Comparison of ENCODE assay signal across 8 cellular contexts in genomic region chr13:50081106-50081898, GRCh38.
DNase-seq lines count a peak whose midpoint lies in the region; ATAC-seq and TF ChIP-seq lines count a peak whose summit lies in the region.

No MANE protein-coding gene starts in this region.

- H3K9me3 Mint-ChIP-seq in CD4-positive, alpha-beta memory T cell: peaks cover 0 to 13% (median 0%) of the 10 kb centered on the region in 8 donors
- no peaks in the 10 kb centered on the region for H3K9me3 Mint-ChIP-seq in activated CD4-positive, alpha-beta T cell treated with anti-CD3 and anti-CD28 coated beads for 36 hours (ENCODE audit: low read depth)

- H3K27ac ChIP-seq in CD4-positive, alpha-beta memory T cell (ENCODE audit: low read depth, low read length): peak overlapping the region; percentile 89
- H3K27ac ChIP-seq in KOPT-K1 (ENCODE audit: low read depth, low read length, poor library complexity, severe bottlenecking) (peak overlapping the region; percentile 99), dorsolateral prefrontal cortex (peak overlapping the region; percentile 63 to 94 (median 86))

- POLR2A ChIA-PET in CD4-positive, alpha-beta memory T cell (lab: Charles Lee; ENCODE audit: partially characterized antibody): interaction anchor here (0.7 to 20.7 kb wide), 34 partner anchors 9 to 836 kb away, joined by 3 to 648 read pairs (median 6); partner anchors contain the start of genes RNASEH2B, SPRYD7 and TRIM13
- POLR2A ChIA-PET in activated CD4-positive, alpha-beta T cell treated with anti-CD3 and anti-CD28 coated beads for 36 hours (lab: Charles Lee): interaction anchor here (0.7 to 3.1 kb wide), 9 partner anchors 13 to 686 kb away, joined by 3 to 20 read pairs (median 3); partner anchors contain the start of genes SPRYD7 and TRIM13

- peak in 4 of 56 donors; percentile 4 to 31 (median 20) for TF ChIP-seq CTCF in dorsolateral prefrontal cortex (IDR thresholded peaks at IDR 0.05 in 54 of 56, conservative IDR thresholded peaks at IDR 0.05 in 2 of 56; ENCODE audit: low read depth in 1 of 56, partially characterized antibody in 56 of 56)

- CTCF ChIA-PET in CD4-positive, alpha-beta memory T cell (lab: Charles Lee; ENCODE audit: partially characterized antibody): interaction anchor here (0.6 to 17.1 kb wide), 13 partner anchors 18 to 989 kb away, joined by 3 to 252 read pairs (median 4); partner anchors contain the start of genes SPRYD7 and TRIM13
- CTCF ChIA-PET in activated CD4-positive, alpha-beta T cell treated with anti-CD3 and anti-CD28 coated beads for 36 hours (lab: Charles Lee): interaction anchor here (0.8 to 4.5 kb wide), 11 partner anchors 9 to 831 kb away, joined by 3 to 29 read pairs (median 4); partner anchors contain the start of gene TRIM13

- DNase-seq in CD4-positive, alpha-beta memory T cell: peak in 1 of 5 donors; percentile 63
- DNase-seq in activated CD4-positive, alpha-beta T cell treated with anti-CD3 and anti-CD28 coated beads for 36 hours: peak; percentile 76
- DNase-seq in dorsolateral prefrontal cortex (peak in 7 of 10 donors; percentile 27 to 58 (median 35)), medulla oblongata (ENCODE audit: extremely low spot score) (peak; percentile 47), GM19238 (ENCODE audit: insufficient read length, low spot score) (no peak)
- DNase-seq in stimulated activated CD8-positive, alpha-beta memory T cell treated with anti-CD3 and anti-CD28 coated beads, Interleukin-2, amount 100 ng/mL, for 48 hours (ENCODE audit: low read depth in 2 of 2): peak; percentile 40 to 46

- H3K27me3 ChIP-seq in CD4-positive, alpha-beta memory T cell (ENCODE audit: insufficient read depth, low read length): no peaks in the 10 kb centered on the region
- no peaks in the 10 kb centered on the region for H3K27me3 ChIP-seq in dorsolateral prefrontal cortex

- intact Hi-C loops in CD4-positive, alpha-beta memory T cell (cut with micrococcal nuclease): loop anchor here (2.0 to 5.0 kb wide), 3 partner anchors 286 to 1371 kb away; partner anchors contain the start of gene INTS6
- intact Hi-C loops in activated CD4-positive, alpha-beta T cell treated with anti-CD3 and anti-CD28 coated beads for 36 hours (cut with DNase I, micrococcal nuclease): loop anchor here (2.0 to 5.0 kb wide), 9 partner anchors 163 to 1371 kb away; partner anchors contain the start of genes CAB39L (in 1 of the 2), INTS6 (in 1 of the 2), PHF11 (in 1 of the 2) and SETDB2 (in 1 of the 2)
- intact Hi-C loops in dorsolateral prefrontal cortex (cut with DNase I): loop anchor here (2.0 to 10.0 kb wide), 8 partner anchors 69 to 831 kb away; partner anchors contain the start of genes RNASEH2B (in 1 of the 2) and TRIM13 (in 1 of the 2)

- ATAC-seq in GM21423 (IDR thresholded peaks at IDR 0.05; ENCODE audit: unreplicated experiment): peak; percentile 3
- peak; percentile 10 for ATAC-seq in activated CD4-positive, alpha-beta T cell treated with anti-CD3 and anti-CD28 coated beads for 36 hours

- peaks cover 0 to 6% of the 10 kb centered on the region in 2 donors for H3K27me3 Mint-ChIP-seq in CD4-positive, alpha-beta memory T cell
- peaks cover 11% of the 10 kb centered on the region for H3K27me3 Mint-ChIP-seq in activated CD4-positive, alpha-beta T cell treated with anti-CD3 and anti-CD28 coated beads for 36 hours

- H3K9me3 ChIP-seq in CD4-positive, alpha-beta memory T cell (ENCODE audit: control insufficient read depth in 1 of 2, low read length in 2 of 2): no peaks in the 10 kb centered on the region
- H3K9me3 ChIP-seq in KOPT-K1 (ENCODE audit: insufficient read depth, low read length, poor library complexity, severe bottlenecking): no peaks in the 10 kb centered on the region

- H3K36me3 Mint-ChIP-seq in CD4-positive, alpha-beta memory T cell: peaks cover 0 to 23% of the 10 kb centered on the region in 2 donors
- peaks cover 24% of the 10 kb centered on the region for H3K36me3 Mint-ChIP-seq in activated CD4-positive, alpha-beta T cell treated with anti-CD3 and anti-CD28 coated beads for 36 hours (ENCODE audit: low read depth)

- no peaks in the 10 kb centered on the region for H3K36me3 ChIP-seq in CD4-positive, alpha-beta memory T cell (ENCODE audit: insufficient read depth, low read length)
- H3K36me3 ChIP-seq in KOPT-K1 (ENCODE audit: insufficient read depth, low read length): peaks cover 34% of the 10 kb centered on the region

- H3K4me1 Mint-ChIP-seq in CD4-positive, alpha-beta memory T cell: peaks cover 18 to 58% (median 36%) of the 10 kb centered on the region in 4 donors
- H3K4me1 Mint-ChIP-seq in activated CD4-positive, alpha-beta T cell treated with anti-CD3 and anti-CD28 coated beads for 36 hours: peaks cover 37% of the 10 kb centered on the region

- H3K27ac Mint-ChIP-seq in CD4-positive, alpha-beta memory T cell: peak overlapping the region; percentile 95 to 100 (median 98)
- peak overlapping the region; percentile 98 for H3K27ac Mint-ChIP-seq in activated CD4-positive, alpha-beta T cell treated with anti-CD3 and anti-CD28 coated beads for 36 hours

- H3K4me3 Mint-ChIP-seq in CD4-positive, alpha-beta memory T cell: peak overlapping the region; percentile 96 to 100 (median 99)
- peak overlapping the region; percentile 94 for H3K4me3 Mint-ChIP-seq in activated CD4-positive, alpha-beta T cell treated with anti-CD3 and anti-CD28 coated beads for 36 hours

- H3K4me1 ChIP-seq in CD4-positive, alpha-beta memory T cell (ENCODE audit: insufficient read depth, low read length): peaks cover 59% of the 10 kb centered on the region

- peak overlapping the region; percentile 85 to 86 for H3K4me3 ChIP-seq in CD4-positive, alpha-beta memory T cell (ENCODE audit: low read length in 2 of 2)
- peak overlapping the region; percentile 61 to 91 (median 79) for H3K4me3 ChIP-seq in dorsolateral prefrontal cortex
